In genomic region chr17:888998-889401, GRCh38 we compare ENCODE assay signal across 14 cellular contexts.
DNase-seq lines count a peak whose midpoint lies in the region; TF ChIP-seq lines count a peak whose summit lies in the region.
"Had no signal": no experiment of that assay in that cellular context is flagged by ENCODE, and none has a peak within 500 bp of the region (broad histone marks: within the 10 kb centered on the region; RNA-seq: fewer than 3 reads in every experiment).

No MANE protein-coding gene starts in this region.

- peak overlapping the region in 3 of 5 experiments; percentile 16 to 78 (median 22) for H3K27ac Mint-ChIP-seq in brain

- H3K36me3 Mint-ChIP-seq in brain: peaks cover 36% of the 10 kb centered on the region

- peak overlapping the region; percentile 12 to 89 (median 85) for H3K27ac ChIP-seq in transverse colon
- H3K27ac ChIP-seq in testis: no peak overlapping the region

- H3K9me3 Mint-ChIP-seq in brain: peaks cover 0 to 13% (median 5%) of the 10 kb centered on the region in 5 experiments

- intact Hi-C loops in transverse colon (cut with DNase I; ENCODE audit: low total_unique reads) (loop anchor here (10.0 kb wide), 1 partner anchor 86 kb away; the partner anchor contains the start of gene NXN), testis (cut with DNase I; ENCODE audit: low total_unique reads) (no loop called here)

- no peak for TF ChIP-seq CTCF in brain (conservative IDR thresholded peaks at IDR 0.05)
- no peak for TF ChIP-seq CTCF in transverse colon (IDR thresholded peaks at IDR 0.05)
- TF ChIP-seq CTCF in testis (IDR thresholded peaks at IDR 0.05): no peak

- TF ChIP-seq POLR2A in transverse colon (IDR thresholded peaks at IDR 0.05) (no peak), testis (IDR thresholded peaks at IDR 0.05) (no peak)

- peaks cover 0 to 22% (median 4%) of the 10 kb centered on the region in 4 donors for H3K4me1 ChIP-seq in transverse colon
- H3K4me1 ChIP-seq in testis: no peaks in the 10 kb centered on the region
- H3K4me1 ChIP-seq: Peyer's patch had no signal

- H3K27me3 ChIP-seq in transverse colon (no peaks in the 10 kb centered on the region), testis (no peaks in the 10 kb centered on the region)
- H3K27me3 ChIP-seq: MG63, Peyer's patch had no signal

- H3K9me3 ChIP-seq in transverse colon (no peaks in the 10 kb centered on the region), testis (no peaks in the 10 kb centered on the region)
- H3K9me3 ChIP-seq: MG63, Peyer's patch had no signal

- WGBS in transverse colon (ENCODE audit: low coverage in 1 of 2), 2 donors: 54 to 80% methylated on average over 1 to 9 of the region's 9 CpGs
- 87 to 92% methylated on average over 8 of the region's 9 CpGs for WGBS in testis, 2 donors

- no peak overlapping the region for H3K4me3 Mint-ChIP-seq in brain

- no peak for TF ChIP-seq EP300 in transverse colon (IDR thresholded peaks at IDR 0.05; ENCODE audit: low read depth)

- in situ Hi-C loops in transverse colon (cut with MboI; ENCODE audit: low pct_ligation_motif_present in 1 of 4, low pct_unique_long_range_greater_than_20kb in 1 of 4, low sequenced_read_pairs in 3 of 4): no loop called here

- H3K36me3 ChIP-seq in transverse colon (no peaks in the 10 kb centered on the region), testis (ENCODE audit: low read depth, missing control alignments) (no peaks in the 10 kb centered on the region)
- H3K36me3 ChIP-seq: MG63, Peyer's patch had no signal

- H3K4me1 Mint-ChIP-seq in brain: peaks cover 58% of the 10 kb centered on the region

- peaks cover 3% of the 10 kb centered on the region for H3K27me3 Mint-ChIP-seq in brain

- H3K4me3 ChIP-seq in transverse colon (no peak overlapping the region), testis (no peak overlapping the region)
- H3K4me3 ChIP-seq: MG63, Peyer's patch had no signal

- DNase-seq in stimulated activated CD4-positive, alpha-beta T cell treated with anti-CD3 and anti-CD28 coated beads, Interleukin-4, amount 100 ng/mL, for 24 hours: peak; percentile 12
- no peak for DNase-seq in stimulated activated CD4-positive, alpha-beta T cell treated with anti-CD3 and anti-CD28 coated beads, Interleukin-4, amount 100 ng/mL, for 1 hour
- peak; percentile 75 to 91 for DNase-seq in NCI-H524 (lab: John Stamatoyannopoulos, UW)
- DNase-seq in transverse colon: no peak
- DNase-seq in mucosa of gallbladder (ENCODE audit: low spot score): no peak
- DNase-seq in testis: no peak
- no peak for DNase-seq in mesenteric fat pad (ENCODE audit: low spot score)
- DNase-seq: effector CD8-positive, alpha-beta T cell; foreskin fibroblast; MG63; NCI-H446; Peyer's patch; retina had no signal

Comparison
In these comparisons a context has a peak if more than half of its experiments do, and no peak if none do; other contexts are left out.
1. DNase-seq: peak in stimulated activated CD4-positive, alpha-beta T cell treated with anti-CD3 and anti-CD28 coated beads, Interleukin-4, amount 100 ng/mL, for 24 hours (single experiment) and NCI-H524 (2 of 2); none in stimulated activated CD4-positive, alpha-beta T cell treated with anti-CD3 and anti-CD28 coated beads, Interleukin-4, amount 100 ng/mL, for 1 hour (single experiment), transverse colon (single experiment), mucosa of gallbladder (single experiment), testis (single experiment) and mesenteric fat pad (single experiment).
2. H3K27ac ChIP-seq: peak in transverse colon (4 of 4); none in testis (0 of 2).